Comparison of ENCODE assay signal across 8 cellular contexts in genomic region chr22:20299736-20300136, GRCh38. TPM values are rescaled to one million over a fixed set of nuclear protein-coding genes. Genes with fewer than 3 reads are reported as not detected.
A peak's percentile ranks its signal among the peaks of the same experiment; 100 is the strongest.
DNase-seq lines count a peak whose midpoint lies in the region; ATAC-seq and TF ChIP-seq lines count a peak whose summit lies in the region.

No MANE protein-coding gene starts in this region.

- DNase-seq in LNCaP clone FGC (ENCODE audit: low read depth) (no peak), astrocyte of the hippocampus (ENCODE audit: low read depth, low spot score) (peak; percentile 60), left lobe of liver (ENCODE audit: low spot score) (peak; percentile 88), tibial nerve (ENCODE audit: low spot score in 2 of 2) (no peak), globus pallidus (ENCODE audit: low spot score) (no peak)

- peak; percentile 7 for ATAC-seq in GM19025 (IDR thresholded peaks at IDR 0.05; ENCODE audit: low read depth, unreplicated experiment)
- ATAC-seq in left lobe of liver = peak; percentile 66
- no peak for ATAC-seq in HG02759 (IDR thresholded peaks at IDR 0.05; ENCODE audit: unreplicated experiment)
- no peak for ATAC-seq in GM19467 (IDR thresholded peaks at IDR 0.05; ENCODE audit: unreplicated experiment)

- H3K4me3 ChIP-seq in LNCaP clone FGC (ENCODE audit: low read depth, low read length) (peak overlapping the region; percentile 48), tibial nerve (peak overlapping the region in 3 of 4 donors; percentile 28 to 57 (median 56))

- 0 to 2% methylated on average over 8 to 19 of the region's 54 CpGs for WGBS in tibial nerve, 2 donors

- TF ChIP-seq CTCF in LNCaP clone FGC (IDR thresholded peaks at IDR 0.05; ENCODE audit: control insufficient read depth, extremely low read depth, insufficient read depth) = no peak
- no peak for TF ChIP-seq CTCF in tibial nerve (IDR thresholded peaks at IDR 0.05)

- H3K36me3 ChIP-seq in tibial nerve = no peaks in the 10 kb centered on the region

- H3K4me1 ChIP-seq in tibial nerve = peaks cover 0 to 19% (median 3%) of the 10 kb centered on the region in 4 donors

- no peak for TF ChIP-seq POLR2A in tibial nerve (IDR thresholded peaks at IDR 0.05)

- H3K27ac ChIP-seq in tibial nerve = no peak overlapping the region

- H3K9me3 ChIP-seq in tibial nerve = no peaks in the 10 kb centered on the region

- no peak for TF ChIP-seq EP300 in tibial nerve (IDR thresholded peaks at IDR 0.05)

- peaks cover 0 to 34% of the 10 kb centered on the region in 2 donors for H3K27me3 ChIP-seq in tibial nerve

RNA-seq across cellular contexts. Expression of gene DGCR6L, which starts 20.1 kb away (rescaled TPM):
- total RNA-seq in left lobe of liver (60.2 TPM), tibial nerve (10 to 100 TPM; 57.6 to 87.9 (median 66.8) TPM)

RNA-seq across cellular contexts. Expression of gene RTN4R, which starts 31.6 kb away (rescaled TPM):
- 10.9 TPM for total RNA-seq in left lobe of liver
- 1 to 10 TPM; 2.5 to 6.9 (median 3.6) TPM for total RNA-seq in tibial nerve

Comparison
In these comparisons a context has a peak if more than half of its experiments do, and no peak if none do; other contexts are left out.
1. ATAC-seq: peak in GM19025 (single experiment) and left lobe of liver (single experiment); none in HG02759 (single experiment) and GM19467 (single experiment).
2. DNase-seq: peak in astrocyte of the hippocampus (single experiment) and left lobe of liver (single experiment); none in LNCaP clone FGC (single experiment), tibial nerve (0 of 2) and globus pallidus (single experiment).